Comparison of ENCODE assay signal across 13 cellular contexts in genomic region chr9:38064842-38065368, GRCh38. TPM values are rescaled to one million over a fixed set of nuclear protein-coding genes. Genes with fewer than 3 reads are reported as not detected.
DNase-seq lines count a peak whose midpoint lies in the region; ATAC-seq and TF ChIP-seq lines count a peak whose summit lies in the region.
"Had no signal": no experiment of that assay in that cellular context is flagged by ENCODE, and none has a peak within 500 bp of the region (broad histone marks: within the 10 kb centered on the region; RNA-seq: fewer than 3 reads in every experiment).

No MANE protein-coding gene starts in this region.

- H3K27ac Mint-ChIP-seq in neural crest cell (ENCODE audit: unreplicated experiment), result no peak overlapping the region
- H3K27ac Mint-ChIP-seq: IgD-negative memory B cell had no signal

- peaks cover 52% of the 10 kb centered on the region for H3K4me1 Mint-ChIP-seq in neural crest cell

- H3K4me1 ChIP-seq in Panc1 (ENCODE audit: control insufficient read depth, insufficient read depth, low read length), result peaks cover 37% of the 10 kb centered on the region
- peaks cover 9 to 15% of the 10 kb centered on the region in 2 donors for H3K4me1 ChIP-seq in esophagus (ENCODE audit: control insufficient read depth in 2 of 2, insufficient read depth in 2 of 2, low read length in 1 of 2)

- H3K27me3 ChIP-seq in Panc1 (ENCODE audit: control insufficient read depth, insufficient read depth, low read length), result no peaks in the 10 kb centered on the region
- no peaks in the 10 kb centered on the region for H3K27me3 ChIP-seq in esophagus (ENCODE audit: control insufficient read depth in 1 of 2, insufficient read depth in 2 of 2, low read length in 2 of 2)

- CTCF ChIA-PET in AG04449 (lab: Yijun Ruan, JAX) (interaction anchor here (1.0 to 6.3 kb wide), 4 partner anchors 13 to 160 kb away, joined by 3 to 37 read pairs (median 4); no protein-coding TSS in a partner anchor), Panc1 (lab: Charles Lee) (no interaction called here)

- TF ChIP-seq CTCF in AG04449 (IDR thresholded peaks at IDR 0.05; ENCODE audit: insufficient read depth, low read length, missing control alignments) (no peak), Panc1 (IDR thresholded peaks at IDR 0.05) (no peak), neural crest cell (conservative IDR thresholded peaks at IDR 0.05) (no peak)

- peak overlapping the region; percentile 89 for H3K27ac ChIP-seq in Panc1 (ENCODE audit: low read length)
- H3K27ac ChIP-seq in esophagus (ENCODE audit: low read depth in 2 of 2, low read length in 1 of 2), result peak overlapping the region in 1 of 2 donors; percentile 19

- POLR2A ChIA-PET in AG04449 (lab: Yijun Ruan, JAX) (no interaction called here), Panc1 (lab: Charles Lee) (interaction anchor here (1.1 kb wide), 1 partner anchor 105 kb away, joined by 9 read pairs; no protein-coding TSS in a partner anchor)

- H3K36me3 ChIP-seq in Panc1 (ENCODE audit: control insufficient read depth, insufficient read depth, low read length), result peaks cover 5% of the 10 kb centered on the region
- peaks cover 0 to 4% of the 10 kb centered on the region in 2 donors for H3K36me3 ChIP-seq in esophagus (ENCODE audit: control insufficient read depth in 2 of 2, insufficient read depth in 2 of 2, low read length in 1 of 2)

- DNase-seq in AG04449 (ENCODE audit: low read depth, low spot score) (no peak), Panc1 (ENCODE audit: low read depth, low spot score) (no peak), neural crest cell (ENCODE audit: low read depth, low spot score) (no peak), DMS 273 (lab: John Stamatoyannopoulos, UW; ENCODE audit: unreplicated experiment) (no peak), medulla oblongata (ENCODE audit: extremely low spot score) (no peak)
- DNase-seq: activated CD8-positive, alpha-beta memory T cell treated with anti-CD3 and anti-CD28 coated beads for 24 hours; activated gamma-delta T cell; DMS 273 treated with DMSO at 0.1 percent for 48 hours; stimulated activated naive CD4-positive, alpha-beta T cell had no signal

- H3K4me3 Mint-ChIP-seq in neural crest cell, result peak overlapping the region; percentile 90

- BruUV-seq in Panc1 (replicated peaks; lab: Mats Ljungman, UMichigan), result no TSS peak

- intact Hi-C loops in Panc1 (cut with micrococcal nuclease; ENCODE audit: unreplicated experiment), result loop anchor here (5.0 to 10.0 kb wide), 2 partner anchors 48 to 130 kb away; no protein-coding TSS in a partner anchor

- no peaks in the 10 kb centered on the region for H3K36me3 Mint-ChIP-seq in neural crest cell (ENCODE audit: low read depth)
- H3K36me3 Mint-ChIP-seq: IgD-negative memory B cell had no signal

- in situ Hi-C loops in Panc1 (cut with HindIII; ENCODE audit: low pct_unique_long_range_greater_than_20kb, low sequenced_read_pairs), result no loop called here

- H3K4me3 ChIP-seq in AG04449 (ENCODE audit: low read depth, low read length) (peak overlapping the region; percentile 85), Panc1 (ENCODE audit: low read depth in 2 of 2, low read length in 2 of 2) (peak overlapping the region; percentile 82 to 93), esophagus (ENCODE audit: low read depth in 1 of 2, low read length in 2 of 2) (peak overlapping the region; percentile 7 to 65)

- WGBS in esophagus, 2 donors, result 70 to 75% methylated on average over 4 of the region's 4 CpGs

- H3K9me3 Mint-ChIP-seq in neural crest cell, result no peaks in the 10 kb centered on the region
- H3K9me3 Mint-ChIP-seq: IgD-negative memory B cell had no signal

- H3K27me3 Mint-ChIP-seq in neural crest cell (ENCODE audit: low read depth), result peaks cover 47% of the 10 kb centered on the region

- H3K9me3 ChIP-seq in Panc1 (ENCODE audit: control insufficient read depth, insufficient read depth, low read depth, low read length) (no peaks in the 10 kb centered on the region), esophagus (ENCODE audit: control insufficient read depth in 2 of 2, insufficient read depth in 1 of 2, low read depth in 1 of 2, low read length in 1 of 2) (no peaks in the 10 kb centered on the region)

- ATAC-seq in Panc1 (no peak), HG03196 (IDR thresholded peaks at IDR 0.05; ENCODE audit: unreplicated experiment) (no peak), GM19455 (IDR thresholded peaks at IDR 0.05; ENCODE audit: unreplicated experiment) (no peak)

RNA-seq across cellular contexts. Expression of gene SHB, which starts 4.1 kb away (rescaled TPM):
- 59.9 TPM for total RNA-seq in Panc1 (2021; ENCODE audit: unreplicated experiment)
- 63.1 TPM for polyA plus RNA-seq in Panc1 (2012; ENCODE audit: insufficient read length)
- polyA plus RNA-seq in esophagus, result 10 to 100 TPM; 14.7 to 15.7 TPM
- total RNA-seq in neural crest cell, result 4.6 and 4.8 TPM in 2 replicates
- polyA plus RNA-seq: IgD-negative memory B cell had no signal

Comparison
In these comparisons a context has a peak if more than half of its experiments do, and no peak if none do; other contexts are left out.
1. H3K4me3 ChIP-seq: peak in every context shown above with its lines; median percentile 88 in Panc1; 85 in AG04449; 36 in esophagus.
2. RNA of gene SHB, which starts 4.1 kb away (total RNA-seq): 59.9 TPM in Panc1 (single experiment); 4.6 to 4.8 TPM in neural crest cell; every median in the first group is over 10 times any median in the second.